Comparison of ENCODE assay signal across 8 cellular contexts in the genomic region with DNA sequence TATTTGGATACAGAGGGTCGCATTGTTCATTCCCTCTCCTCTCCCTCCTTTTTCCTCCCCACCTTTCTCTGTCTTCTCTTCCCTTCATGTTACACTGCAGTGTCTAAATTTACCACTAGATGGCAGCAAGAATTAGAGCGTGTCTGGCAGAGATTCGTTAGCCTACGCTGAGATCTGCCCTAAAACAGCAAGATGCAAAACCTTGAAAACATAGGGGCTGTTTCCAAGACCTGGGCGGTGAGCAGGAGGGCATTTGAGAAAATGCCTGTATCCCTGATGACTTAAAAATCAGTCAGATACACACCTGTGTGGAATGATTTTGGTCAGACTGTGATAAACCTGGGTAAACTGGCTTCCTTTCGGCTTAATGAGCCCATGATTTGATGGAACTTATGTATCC.
DNase-seq lines count a peak whose midpoint lies in the region; ATAC-seq and TF ChIP-seq lines count a peak whose summit lies in the region.

No MANE protein-coding gene starts in this region.

- no peaks in the 10 kb centered on the region for H3K9me3 Mint-ChIP-seq in naive B cell

- no peak overlapping the region for H3K27ac ChIP-seq in BLaER1
- H3K27ac ChIP-seq in upper lobe of right lung, result no peak overlapping the region

- H3K4me1 Mint-ChIP-seq in naive B cell, result no peaks in the 10 kb centered on the region

- H3K4me3 ChIP-seq in BLaER1 (no peak overlapping the region), upper lobe of right lung (no peak overlapping the region)

- H3K36me3 Mint-ChIP-seq in naive B cell, result no peaks in the 10 kb centered on the region

- H3K27me3 Mint-ChIP-seq in naive B cell, result peaks cover 4 to 9% (median 5%) of the 10 kb centered on the region in 3 donors

- H3K9me3 ChIP-seq in BLaER1, result no peaks in the 10 kb centered on the region
- H3K9me3 ChIP-seq in upper lobe of right lung, result no peaks in the 10 kb centered on the region

- H3K36me3 ChIP-seq in BLaER1, result no peaks in the 10 kb centered on the region
- H3K36me3 ChIP-seq in upper lobe of right lung, result no peaks in the 10 kb centered on the region

- H4K20me1 ChIP-seq in BLaER1, result no peaks in the 10 kb centered on the region

- peak; percentile 88 for TF ChIP-seq CTCF in upper lobe of right lung (IDR thresholded peaks at IDR 0.05)

- H3K4me1 ChIP-seq in BLaER1, result peaks cover 15% of the 10 kb centered on the region
- H3K4me1 ChIP-seq in upper lobe of right lung, result no peaks in the 10 kb centered on the region

- H3K27me3 ChIP-seq in BLaER1 (no peaks in the 10 kb centered on the region), upper lobe of right lung (no peaks in the 10 kb centered on the region)

- ATAC-seq in GM18858 (IDR thresholded peaks at IDR 0.05; ENCODE audit: unreplicated experiment) (peak; percentile 61), HG03159 (IDR thresholded peaks at IDR 0.05; ENCODE audit: unreplicated experiment) (peak; percentile 69), esophagus mucosa (peak; percentile 73), naive B cell (ENCODE audit: low read depth in 2 of 2) (peak in 1 of 2 donors; percentile 36), upper lobe of right lung (peak; percentile 91)

- H3K4me3 Mint-ChIP-seq in naive B cell, result no peak overlapping the region

- H3K9ac ChIP-seq in BLaER1, result no peak overlapping the region

- DNase-seq in NCI-H345 treated with DMSO at 0.1 percent for 48 hours (lab: John Stamatoyannopoulos, UW; ENCODE audit: unreplicated experiment), result peak; percentile 45
- DNase-seq in activated CD4-positive, alpha-beta T cell treated with anti-CD3 and anti-CD28 coated beads, Interleukin-2, amount 50 U/mL, for 4 hours, result peak; percentile 6 to 7
- DNase-seq in naive B cell, result peak; percentile 27
- DNase-seq in upper lobe of right lung, result no peak

- peak overlapping the region; percentile 52 for H3K4me2 ChIP-seq in BLaER1

- no peak overlapping the region for H3K27ac Mint-ChIP-seq in naive B cell

- intact Hi-C loops in upper lobe of right lung (cut with DNase I), result no loop called here
